36 cellular contexts compared by ENCODE assay signal in the genomic region with DNA sequence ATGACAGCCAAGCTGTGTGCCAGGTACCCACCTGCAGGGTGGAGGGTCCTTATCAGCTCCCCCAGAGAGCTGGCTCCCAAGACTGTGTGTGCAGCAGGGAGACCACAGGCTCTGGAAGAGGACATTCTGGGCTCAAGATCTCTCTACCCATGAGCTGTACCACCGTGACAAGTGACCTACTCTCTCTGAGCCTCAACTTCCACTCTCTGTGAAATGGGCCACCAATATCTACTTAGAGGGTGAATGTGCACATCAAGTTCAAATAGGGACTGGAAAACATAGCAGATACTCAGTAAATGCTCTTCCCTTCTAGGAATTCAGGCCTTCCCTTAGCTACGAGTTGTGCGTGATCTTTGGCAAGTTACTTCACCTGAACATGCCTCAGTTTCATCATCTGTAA. TPM values are rescaled to one million over a fixed set of nuclear protein-coding genes. Genes with fewer than 3 reads are reported as not detected.
"Had no signal": no experiment of that assay in that cellular context is flagged by ENCODE, and none has a peak within 500 bp of the region (broad histone marks: within the 10 kb centered on the region; RNA-seq: fewer than 3 reads in every experiment).

No MANE protein-coding gene starts in this region.

- H2AFZ ChIP-seq: PC-9 had no signal

- ATAC-seq: activated CD8-positive, alpha-beta memory T cell treated with anti-CD3 and anti-CD28 coated beads, Interleukin-2, amount 10 ng/mL, durations not matched to agents 7 days and 5 days had no signal

- H3K4me1 ChIP-seq: ascending aorta had no signal

- DNase-seq: activated CD4-positive, alpha-beta memory T cell treated with anti-CD3 and anti-CD28 coated beads, Interleukin-2, amount 10 ng/mL, durations not matched to agents 7 days and 5 days; activated CD4-positive, alpha-beta T cell treated with anti-CD3 and anti-CD28 coated beads for 1 hour; activated CD4-positive, alpha-beta T cell treated with anti-CD3 and anti-CD28 coated beads for 48 hours; activated CD4-positive, CD25-positive, alpha-beta regulatory T cell; activated CD8-positive, alpha-beta memory T cell treated with anti-CD3 and anti-CD28 coated beads for 24 hours; activated CD8-positive, alpha-beta memory T cell treated with anti-CD3 and anti-CD28 coated beads, Interleukin-2, amount 10 ng/mL, durations not matched to agents 7 days and 5 days; activated CD8-positive, alpha-beta memory T cell treated with anti-CD3 and anti-CD28 coated beads, Interleukin-2, amount 50 U/mL, for 48 hours; activated gamma-delta T cell; activated naive CD4-positive, alpha-beta T cell treated with Interleukin-2 at 50 U/mL for 16 hours; activated naive CD8-positive, alpha-beta T cell treated with anti-CD3 and anti-CD28 coated beads, Interleukin-2, amount 10 ng/mL, durations not matched to agents 7 days and 5 days; amygdala; central memory CD4-positive, alpha-beta T cell; NCI-H1092 treated with DMSO at 0.1 percent for 48 hours; NCI-H1417; NCI-H146; NCI-H187; NCI-H2029 treated with DMSO at 0.1 percent for 48 hours; NCI-H2107; NCI-H2171; NCI-H510A; NCI-H526; NCI-H748 treated with DMSO at 0.1 percent for 48 hours; NK-92 treated with Interleukin-12 subunit alpha and Interleukin-12 subunit beta, amount 100 ng/mL, for 24 hours; PC-9; Right ventricle myocardium superior; SW 1271; T-helper 1 cell; T-helper 2 cell; T-helper 9 cell had no signal

- H3K36me3 ChIP-seq: ascending aorta, WERI-Rb-1 had no signal

- H3K4me3 Mint-ChIP-seq: activated CD4-positive, alpha-beta memory T cell treated with anti-CD3 and anti-CD28 coated beads, Interleukin-2, amount 10 ng/mL, durations not matched to agents 7 days and 5 days; activated CD8-positive, alpha-beta memory T cell treated with anti-CD3 and anti-CD28 coated beads, Interleukin-2, amount 10 ng/mL, durations not matched to agents 7 days and 5 days had no signal

- H3K27ac ChIP-seq: ascending aorta, PC-9, RWPE1, WERI-Rb-1 had no signal

- H3K9me3 ChIP-seq: ascending aorta had no signal

- H3K4me3 ChIP-seq: ascending aorta, PC-9 had no signal

- H3K4me1 Mint-ChIP-seq: activated CD8-positive, alpha-beta memory T cell treated with anti-CD3 and anti-CD28 coated beads, Interleukin-2, amount 10 ng/mL, durations not matched to agents 7 days and 5 days; activated naive CD4-positive, alpha-beta T cell treated with anti-CD3 and anti-CD28 coated beads, Interleukin-2, amount 50 U/mL, for 24 hours had no signal

- H3K4me2 ChIP-seq: PC-9 had no signal

- H3K27ac Mint-ChIP-seq: activated CD4-positive, alpha-beta memory T cell treated with anti-CD3 and anti-CD28 coated beads, Interleukin-2, amount 10 ng/mL, durations not matched to agents 7 days and 5 days; activated CD8-positive, alpha-beta memory T cell treated with anti-CD3 and anti-CD28 coated beads, Interleukin-2, amount 10 ng/mL, durations not matched to agents 7 days and 5 days; activated naive CD4-positive, alpha-beta T cell treated with anti-CD3 and anti-CD28 coated beads, Interleukin-2, amount 50 U/mL, for 24 hours; activated naive CD8-positive, alpha-beta T cell treated with anti-CD3 and anti-CD28 coated beads, Interleukin-2, amount 10 ng/mL, durations not matched to agents 7 days and 5 days; activated T-helper 2 cell treated with anti-CD3 and anti-CD28 coated beads, Interferon-gamma antibody, Interleukin-2, Interleukin-4, amounts not matched to agents 10 μg/mL and 5 μg/mL and 100 μg/mL, durations not matched to agents 14 hours and 24 hours and 36 hours; brain had no signal

- H3K36me3 Mint-ChIP-seq: activated CD8-positive, alpha-beta memory T cell treated with anti-CD3 and anti-CD28 coated beads, Interleukin-2, amount 10 ng/mL, durations not matched to agents 7 days and 5 days; activated naive CD4-positive, alpha-beta T cell treated with anti-CD3 and anti-CD28 coated beads, Interleukin-2, amount 50 U/mL, for 24 hours; activated naive CD8-positive, alpha-beta T cell treated with anti-CD3 and anti-CD28 coated beads, Interleukin-2, amount 10 ng/mL, durations not matched to agents 7 days and 5 days; brain had no signal

- H3K9me3 Mint-ChIP-seq: activated CD4-positive, alpha-beta memory T cell treated with anti-CD3 and anti-CD28 coated beads, Interleukin-2, amount 10 ng/mL, durations not matched to agents 7 days and 5 days; activated naive CD4-positive, alpha-beta T cell treated with anti-CD3 and anti-CD28 coated beads, Interleukin-2, amount 50 U/mL, for 24 hours; activated naive CD8-positive, alpha-beta T cell treated with anti-CD3 and anti-CD28 coated beads, Interleukin-2, amount 10 ng/mL, durations not matched to agents 7 days and 5 days; activated T-helper 2 cell treated with anti-CD3 and anti-CD28 coated beads, Interferon-gamma antibody, Interleukin-2, Interleukin-4, amounts not matched to agents 10 μg/mL and 5 μg/mL and 100 μg/mL, durations not matched to agents 14 hours and 24 hours and 36 hours; brain had no signal

RNA-seq across cellular contexts. Expression of gene SLC30A2, which starts 1.5 kb away (rescaled TPM):
- total RNA-seq: activated CD4-positive, alpha-beta memory T cell treated with anti-CD3 and anti-CD28 coated beads, Interleukin-2, amount 10 ng/mL, durations not matched to agents 7 days and 5 days; activated CD8-positive, alpha-beta memory T cell treated with anti-CD3 and anti-CD28 coated beads, Interleukin-2, amount 10 ng/mL, durations not matched to agents 7 days and 5 days; activated naive CD8-positive, alpha-beta T cell treated with anti-CD3 and anti-CD28 coated beads, Interleukin-2, amount 10 ng/mL, durations not matched to agents 7 days and 5 days; activated T-helper 2 cell treated with anti-CD3 and anti-CD28 coated beads, Interferon-gamma antibody, Interleukin-2, Interleukin-4, amounts not matched to agents 10 μg/mL and 5 μg/mL and 100 μg/mL, durations not matched to agents 14 hours and 24 hours and 36 hours; ascending aorta; OCI-LY7; PC-9 had no signal

RNA-seq across cellular contexts. Expression of gene EXTL1, which starts 22.8 kb away (rescaled TPM):
- total RNA-seq: activated CD4-positive, alpha-beta memory T cell treated with anti-CD3 and anti-CD28 coated beads, Interleukin-2, amount 10 ng/mL, durations not matched to agents 7 days and 5 days; activated CD8-positive, alpha-beta memory T cell treated with anti-CD3 and anti-CD28 coated beads, Interleukin-2, amount 10 ng/mL, durations not matched to agents 7 days and 5 days; activated naive CD8-positive, alpha-beta T cell treated with anti-CD3 and anti-CD28 coated beads, Interleukin-2, amount 10 ng/mL, durations not matched to agents 7 days and 5 days; activated T-helper 2 cell treated with anti-CD3 and anti-CD28 coated beads, Interferon-gamma antibody, Interleukin-2, Interleukin-4, amounts not matched to agents 10 μg/mL and 5 μg/mL and 100 μg/mL, durations not matched to agents 14 hours and 24 hours and 36 hours had no signal

RNA-seq across cellular contexts. Expression of gene TRIM63, which starts 23.0 kb away (rescaled TPM):
- total RNA-seq: activated CD8-positive, alpha-beta memory T cell treated with anti-CD3 and anti-CD28 coated beads, Interleukin-2, amount 10 ng/mL, durations not matched to agents 7 days and 5 days; activated naive CD8-positive, alpha-beta T cell treated with anti-CD3 and anti-CD28 coated beads, Interleukin-2, amount 10 ng/mL, durations not matched to agents 7 days and 5 days; activated T-helper 2 cell treated with anti-CD3 and anti-CD28 coated beads, Interferon-gamma antibody, Interleukin-2, Interleukin-4, amounts not matched to agents 10 μg/mL and 5 μg/mL and 100 μg/mL, durations not matched to agents 14 hours and 24 hours and 36 hours; ascending aorta; OCI-LY7; PC-9 had no signal
